ENCODE assay signal across 17 cellular contexts in the genomic region with DNA sequence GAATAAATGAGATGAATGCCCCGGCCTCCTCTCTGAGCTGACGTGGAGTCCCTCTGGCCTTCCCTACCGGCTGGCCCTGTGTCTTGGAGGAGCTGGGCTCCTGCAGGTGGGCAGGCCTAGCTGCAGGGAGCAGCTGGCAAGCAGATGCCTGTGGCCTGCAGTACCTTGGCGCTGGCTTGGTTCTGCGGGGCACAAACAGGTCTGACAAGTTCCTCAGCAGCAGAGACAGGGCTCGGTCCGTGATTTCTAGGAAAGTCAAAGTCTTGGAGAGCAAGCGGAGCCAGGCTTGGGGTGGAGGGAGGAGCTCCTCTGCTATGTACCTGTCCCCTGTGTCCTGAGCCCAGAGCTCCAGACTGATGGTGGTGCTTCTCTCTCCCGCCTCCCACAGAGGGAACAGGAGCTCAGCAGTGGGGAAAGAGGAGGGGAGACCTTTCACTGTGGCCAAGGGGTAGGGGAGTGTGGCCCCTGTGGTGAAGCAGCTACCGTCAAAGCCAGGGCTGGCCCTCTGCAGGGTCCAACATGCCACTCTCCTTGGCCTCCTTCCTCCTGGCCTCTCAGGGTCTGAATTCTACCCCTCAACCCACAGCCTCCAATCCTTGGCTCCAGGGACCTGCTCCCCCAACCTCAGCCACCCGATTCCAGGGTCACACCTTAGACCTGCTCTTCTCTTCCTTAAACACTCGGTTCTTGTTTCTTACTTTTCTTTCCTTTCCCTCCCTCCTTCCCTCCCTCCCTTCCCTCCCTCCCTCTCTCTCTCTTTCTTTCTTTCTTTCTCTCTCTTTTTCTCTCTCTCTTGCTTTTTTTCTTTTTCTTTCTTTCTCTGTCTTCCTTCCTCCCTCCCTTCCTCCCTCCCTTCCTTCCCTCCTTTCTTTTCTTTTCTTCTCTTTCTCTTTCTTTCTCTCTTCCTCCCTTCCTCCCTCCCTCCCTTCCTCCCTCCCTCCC. TPM values are rescaled to one million over a fixed set of nuclear protein-coding genes. Genes with fewer than 3 reads are reported as not detected.
DNase-seq lines count a peak whose midpoint lies in the region; ATAC-seq and TF ChIP-seq lines count a peak whose summit lies in the region.
"Had no signal": no experiment of that assay in that cellular context is flagged by ENCODE, and none has a peak within 500 bp of the region (broad histone marks: within the 10 kb centered on the region; RNA-seq: fewer than 3 reads in every experiment).

No MANE protein-coding gene starts in this region.

- no peak overlapping the region for H3K4me3 ChIP-seq in RWPE2 (ENCODE audit: severe bottlenecking)
- no peak overlapping the region for H3K4me3 ChIP-seq in transverse colon
- H3K4me3 ChIP-seq in esophagus muscularis mucosa = no peak overlapping the region
- H3K4me3 ChIP-seq: left ventricle myocardium inferior had no signal

- H3K36me3 Mint-ChIP-seq in activated CD8-positive, alpha-beta memory T cell treated with anti-CD3 and anti-CD28 coated beads, Interleukin-2, amount 10 ng/mL, durations not matched to agents 7 days and 5 days = no peaks in the 10 kb centered on the region

- H3K27me3 Mint-ChIP-seq in activated CD8-positive, alpha-beta memory T cell treated with anti-CD3 and anti-CD28 coated beads, Interleukin-2, amount 10 ng/mL, durations not matched to agents 7 days and 5 days = peaks cover 2% of the 10 kb centered on the region
- H3K27me3 Mint-ChIP-seq: activated CD8-positive, alpha-beta T cell treated with anti-CD3 and anti-CD28 coated beads for 36 hours had no signal

- CTCF ChIA-PET in activated CD8-positive, alpha-beta memory T cell treated with anti-CD3 and anti-CD28 coated beads, Interleukin-2, amount 10 ng/mL, durations not matched to agents 7 days and 5 days (lab: Charles Lee) = no interaction called here

- peaks cover 3% of the 10 kb centered on the region for H3K4me1 ChIP-seq in RWPE2 (ENCODE audit: insufficient read depth, poor library complexity, severe bottlenecking)
- H3K4me1 ChIP-seq in transverse colon = peaks cover 0 to 5% (median 3%) of the 10 kb centered on the region in 4 donors
- no peaks in the 10 kb centered on the region for H3K4me1 ChIP-seq in esophagus muscularis mucosa
- H3K4me1 ChIP-seq: left ventricle myocardium inferior had no signal

- H3K9me3 Mint-ChIP-seq in activated CD8-positive, alpha-beta memory T cell treated with anti-CD3 and anti-CD28 coated beads, Interleukin-2, amount 10 ng/mL, durations not matched to agents 7 days and 5 days (ENCODE audit: low read depth) = no peaks in the 10 kb centered on the region
- H3K9me3 Mint-ChIP-seq: activated CD8-positive, alpha-beta T cell treated with anti-CD3 and anti-CD28 coated beads for 36 hours had no signal

- H3K27ac Mint-ChIP-seq in activated CD8-positive, alpha-beta memory T cell treated with anti-CD3 and anti-CD28 coated beads, Interleukin-2, amount 10 ng/mL, durations not matched to agents 7 days and 5 days = no peak overlapping the region
- H3K27ac Mint-ChIP-seq: activated CD8-positive, alpha-beta T cell treated with anti-CD3 and anti-CD28 coated beads for 36 hours had no signal

- intact Hi-C loops in transverse colon (cut with DNase I; ENCODE audit: low total_unique reads) = no loop called here
- intact Hi-C loops in esophagus muscularis mucosa (cut with DNase I) = no loop called here

- H3K27ac ChIP-seq in RWPE2 (ENCODE audit: poor library complexity, severe bottlenecking) (no peak overlapping the region), transverse colon (no peak overlapping the region), esophagus muscularis mucosa (replicated peaks in 1 of 4) (no peak overlapping the region)
- H3K27ac ChIP-seq: KMS-11, left ventricle myocardium inferior had no signal

- H3K9me3 ChIP-seq in RWPE2 (ENCODE audit: severe bottlenecking) = no peaks in the 10 kb centered on the region
- H3K9me3 ChIP-seq in transverse colon = no peaks in the 10 kb centered on the region
- no peaks in the 10 kb centered on the region for H3K9me3 ChIP-seq in esophagus muscularis mucosa
- H3K9me3 ChIP-seq: left ventricle myocardium inferior had no signal

- H3K27me3 ChIP-seq in RWPE2 (ENCODE audit: insufficient read depth, poor library complexity, severe bottlenecking) (no peaks in the 10 kb centered on the region), transverse colon (no peaks in the 10 kb centered on the region), esophagus muscularis mucosa (peaks cover 0 to 2% (median 0%) of the 10 kb centered on the region in 4 donors)

- TF ChIP-seq EP300 in transverse colon (IDR thresholded peaks at IDR 0.05; ENCODE audit: low read depth) = no peak
- TF ChIP-seq EP300 in esophagus muscularis mucosa (IDR thresholded peaks at IDR 0.05) = no peak

- 15 to 58% methylated on average over 2 to 12 of the region's 12 CpGs for WGBS in transverse colon (ENCODE audit: low coverage in 1 of 2), 2 donors
- WGBS in esophagus muscularis mucosa = 88% methylated on average over 9 of the region's 12 CpGs

- in situ Hi-C loops in transverse colon (cut with MboI; ENCODE audit: low pct_ligation_motif_present in 1 of 4, low pct_unique_long_range_greater_than_20kb in 1 of 4, low sequenced_read_pairs in 3 of 4) = no loop called here

- DNase-seq in activated CD8-positive, alpha-beta memory T cell treated with anti-CD3 and anti-CD28 coated beads, Interleukin-2, amount 10 ng/mL, durations not matched to agents 7 days and 5 days = no peak
- DNase-seq in activated CD8-positive, alpha-beta memory T cell treated with anti-CD3 and anti-CD28 coated beads for 24 hours = no peak
- no peak for DNase-seq in RWPE2 (ENCODE audit: low spot score)
- no peak for DNase-seq in left lobe of liver (ENCODE audit: low spot score)
- peak; percentile 78 for DNase-seq in transverse colon
- DNase-seq in activated CD4-positive, CD25-positive, alpha-beta regulatory T cell (lab: John Stamatoyannopoulos, UW) = no peak
- DNase-seq in esophagus muscularis mucosa (ENCODE audit: extremely low spot score) = no peak
- no peak for DNase-seq in activated CD4-positive, alpha-beta T cell treated with anti-CD3 and anti-CD28 coated beads, Interleukin-2, amount 50 U/mL, for 4 hours
- DNase-seq: activated CD8-positive, alpha-beta T cell treated with anti-CD3 and anti-CD28 coated beads for 36 hours; activated gamma-delta T cell treated with Interleukin-2 at 50 U/mL for 16 hours; left ventricle myocardium inferior; occipital lobe; stimulated activated CD4-positive, alpha-beta T cell treated with anti-CD3 and anti-CD28 coated beads, Interleukin-15, amount 100 ng/mL, for 24 hours; T-helper 9 cell had no signal

- TF ChIP-seq CTCF in RWPE2 (IDR thresholded peaks at IDR 0.05; ENCODE audit: poor library complexity, severe bottlenecking) = no peak
- TF ChIP-seq CTCF in transverse colon (IDR thresholded peaks at IDR 0.05) = no peak
- no peak for TF ChIP-seq CTCF in esophagus muscularis mucosa (IDR thresholded peaks at IDR 0.05)

- ATAC-seq in activated CD8-positive, alpha-beta memory T cell treated with anti-CD3 and anti-CD28 coated beads, Interleukin-2, amount 10 ng/mL, durations not matched to agents 7 days and 5 days = peak; percentile 9
- peak; percentile 94 for ATAC-seq in RWPE2 (ENCODE audit: low read depth)
- peak; percentile 25 for ATAC-seq in left lobe of liver
- ATAC-seq: activated CD8-positive, alpha-beta T cell treated with anti-CD3 and anti-CD28 coated beads for 36 hours had no signal

- no peak overlapping the region for H3K4me3 Mint-ChIP-seq in activated CD8-positive, alpha-beta memory T cell treated with anti-CD3 and anti-CD28 coated beads, Interleukin-2, amount 10 ng/mL, durations not matched to agents 7 days and 5 days
- H3K4me3 Mint-ChIP-seq: activated CD8-positive, alpha-beta T cell treated with anti-CD3 and anti-CD28 coated beads for 36 hours had no signal

- H3K36me3 ChIP-seq in RWPE2 (ENCODE audit: low read depth) (no peaks in the 10 kb centered on the region), transverse colon (no peaks in the 10 kb centered on the region), esophagus muscularis mucosa (no peaks in the 10 kb centered on the region)
- H3K36me3 ChIP-seq: left ventricle myocardium inferior had no signal

- H3K4me1 Mint-ChIP-seq in activated CD8-positive, alpha-beta memory T cell treated with anti-CD3 and anti-CD28 coated beads, Interleukin-2, amount 10 ng/mL, durations not matched to agents 7 days and 5 days = no peaks in the 10 kb centered on the region

- no peak for TF ChIP-seq POLR2A in transverse colon (IDR thresholded peaks at IDR 0.05)
- no peak for TF ChIP-seq POLR2A in esophagus muscularis mucosa (IDR thresholded peaks at IDR 0.05; ENCODE audit: low read depth)

RNA-seq across cellular contexts. Expression of a gene that starts 20.1 kb away (rescaled TPM):
- total RNA-seq in activated CD8-positive, alpha-beta memory T cell treated with anti-CD3 and anti-CD28 coated beads, Interleukin-2, amount 10 ng/mL, durations not matched to agents 7 days and 5 days = not detected
- total RNA-seq in left lobe of liver (not detected), transverse colon (not detected), esophagus muscularis mucosa (not detected)
- total RNA-seq: activated CD8-positive, alpha-beta T cell treated with anti-CD3 and anti-CD28 coated beads for 36 hours; glomerular endothelial cell; left ventricle myocardium inferior; occipital lobe; RPMI7951 had no signal

Comparison
In these comparisons a context has a peak if more than half of its experiments do, and no peak if none do; other contexts are left out.
1. ATAC-seq: peak in every context shown above with its lines; median percentile 94 in RWPE2; 25 in left lobe of liver; 9 in activated CD8-positive, alpha-beta memory T cell treated with anti-CD3 and anti-CD28 coated beads, Interleukin-2, amount 10 ng/mL, durations not matched to agents 7 days and 5 days.